8 cellular contexts compared by ENCODE assay signal in genomic region chr21:40453183-40453582, GRCh38.
"Had no signal": no experiment of that assay in that cellular context is flagged by ENCODE, and none has a peak within 500 bp of the region (broad histone marks: within the 10 kb centered on the region; RNA-seq: fewer than 3 reads in every experiment).

No MANE protein-coding gene starts in this region.

- H2AFZ ChIP-seq: GM23248 had no signal

- H3K4me3 ChIP-seq: GM23248, HAP-1, K562 had no signal

- ATAC-seq: HCT116, K562 had no signal

- H3K27ac ChIP-seq: GM23248 had no signal

- DNase-seq: GM23248, GOT3, H7, HFFc6, IMR-90 had no signal

- H3K9ac ChIP-seq: GM23248 had no signal

- H3K36me3 ChIP-seq: HAP-1 had no signal

- H3K4me1 ChIP-seq: HAP-1 had no signal
